Comparison of ENCODE assay signal across 21 cellular contexts in genomic region chr5:115452083-115452482, GRCh38.
DNase-seq lines count a peak whose midpoint lies in the region; ATAC-seq, FAIRE-seq and TF ChIP-seq lines count a peak whose summit lies in the region.
"Had no signal": no experiment of that assay in that cellular context is flagged by ENCODE, and none has a peak within 500 bp of the region (broad histone marks: within the 10 kb centered on the region; RNA-seq: fewer than 3 reads in every experiment).

No MANE protein-coding gene starts in this region.

- ATAC-seq in left lung (peak; percentile 74), pancreas (peak; percentile 28 to 72 (median 59)), HG02938 (IDR thresholded peaks at IDR 0.05; ENCODE audit: unreplicated experiment) (no peak), GM18498 (IDR thresholded peaks at IDR 0.05; ENCODE audit: unreplicated experiment) (no peak)
- ATAC-seq in stimulated activated naive B cell treated with anti-CD40 and anti-IgM and Interleukin-4, amounts not matched to agents 10 μg/mL and 1 μg/mL and 100 μg/mL, for 72 hours (replicated peaks) = no peak
- ATAC-seq: CD8-positive, alpha-beta T cell; PC-3 had no signal

- TF ChIP-seq CTCF in Peyer's patch (IDR thresholded peaks at IDR 0.05) (no peak), left lung (IDR thresholded peaks at IDR 0.05) (no peak), pancreas (IDR thresholded peaks at IDR 0.05) (no peak), adrenal gland (IDR thresholded peaks at IDR 0.05) (no peak)

- H3K4me3 ChIP-seq in Peyer's patch = no peak overlapping the region
- no peak overlapping the region for H3K4me3 ChIP-seq in left lung
- H3K4me3 ChIP-seq in pancreas = no peak overlapping the region
- H3K4me3 ChIP-seq in adrenal gland = no peak overlapping the region
- H3K4me3 ChIP-seq: BLaER1 had no signal

- H3K36me3 Mint-ChIP-seq in stimulated activated naive B cell treated with anti-CD40 and anti-IgM and Interleukin-4, amounts not matched to agents 10 μg/mL and 1 μg/mL and 100 μg/mL, for 72 hours = no peaks in the 10 kb centered on the region
- H3K36me3 Mint-ChIP-seq: CD8-positive, alpha-beta T cell had no signal

- peaks cover 5 to 10% of the 10 kb centered on the region in 2 donors for H3K4me1 Mint-ChIP-seq in stimulated activated naive B cell treated with anti-CD40 and anti-IgM and Interleukin-4, amounts not matched to agents 10 μg/mL and 1 μg/mL and 100 μg/mL, for 72 hours

- WGBS in pancreas, 2 donors = 33 to 36% methylated on average over 2 of the region's 2 CpGs
- 78 to 90% (median 87%) methylated on average over 2 of the region's 2 CpGs for WGBS in adrenal gland, 4 donors

- H3K4me3 Mint-ChIP-seq in stimulated activated naive B cell treated with anti-CD40 and anti-IgM and Interleukin-4, amounts not matched to agents 10 μg/mL and 1 μg/mL and 100 μg/mL, for 72 hours = no peak overlapping the region
- H3K4me3 Mint-ChIP-seq: CD8-positive, alpha-beta T cell had no signal

- intact Hi-C loops in left lung (cut with DNase I) (no loop called here), pancreas (cut with DNase I) (no loop called here), adrenal gland (cut with DNase I) (no loop called here)

- no peaks in the 10 kb centered on the region for H3K36me3 ChIP-seq in Peyer's patch
- no peaks in the 10 kb centered on the region for H3K36me3 ChIP-seq in left lung
- H3K36me3 ChIP-seq in pancreas = no peaks in the 10 kb centered on the region
- no peaks in the 10 kb centered on the region for H3K36me3 ChIP-seq in adrenal gland (replicated peaks in 1 of 2)
- H3K36me3 ChIP-seq: BLaER1 had no signal

- FAIRE-seq in pancreas (lab: Jason Lieb, UNC) = no peak
- FAIRE-seq: D721Med, G401.6, GM18507 had no signal

- H3K4me1 ChIP-seq in Peyer's patch (peaks cover 0 to 40% (median 7%) of the 10 kb centered on the region in 4 donors), left lung (peaks cover 17 to 19% of the 10 kb centered on the region in 2 donors), pancreas (peaks cover 26 to 57% (median 49%) of the 10 kb centered on the region in 3 donors), adrenal gland (replicated peaks in 1 of 2) (peaks cover 3 to 16% of the 10 kb centered on the region in 2 donors)

- H3K9me3 ChIP-seq in Peyer's patch = no peaks in the 10 kb centered on the region
- H3K9me3 ChIP-seq in left lung = no peaks in the 10 kb centered on the region
- H3K9me3 ChIP-seq in pancreas = no peaks in the 10 kb centered on the region
- no peaks in the 10 kb centered on the region for H3K9me3 ChIP-seq in adrenal gland (replicated peaks in 1 of 3)
- H3K9me3 ChIP-seq: BLaER1 had no signal

- DNase-seq in Peyer's patch = peak in 2 of 3 donors; percentile 59 to 60
- peak in 1 of 2 donors; percentile 52 for DNase-seq in left lung
- DNase-seq in pancreas = peak in 1 of 6 donors; percentile 39
- DNase-seq in adrenal gland = no peak
- DNase-seq in stimulated activated naive B cell treated with anti-CD40 and anti-IgM and Interleukin-4, amounts not matched to agents 10 μg/mL and 1 μg/mL and 100 μg/mL, for 72 hours = no peak
- DNase-seq: CD8-positive, alpha-beta T cell; DND-41; GOT3; KG1; NCI-H1436; NCI-H2029; NCI-H2171 treated with DMSO at 0.1 percent for 48 hours; NCI-H510A; NCI-H774; PC-3 had no signal

- no peaks in the 10 kb centered on the region for H3K9me3 Mint-ChIP-seq in stimulated activated naive B cell treated with anti-CD40 and anti-IgM and Interleukin-4, amounts not matched to agents 10 μg/mL and 1 μg/mL and 100 μg/mL, for 72 hours
- H3K9me3 Mint-ChIP-seq: CD8-positive, alpha-beta T cell had no signal

- H3K27ac Mint-ChIP-seq in stimulated activated naive B cell treated with anti-CD40 and anti-IgM and Interleukin-4, amounts not matched to agents 10 μg/mL and 1 μg/mL and 100 μg/mL, for 72 hours = no peak overlapping the region
- H3K27ac Mint-ChIP-seq: CD8-positive, alpha-beta T cell had no signal

- H3K27me3 ChIP-seq in Peyer's patch = no peaks in the 10 kb centered on the region
- no peaks in the 10 kb centered on the region for H3K27me3 ChIP-seq in left lung
- H3K27me3 ChIP-seq in pancreas = no peaks in the 10 kb centered on the region
- H3K27me3 ChIP-seq in adrenal gland = no peaks in the 10 kb centered on the region
- H3K27me3 ChIP-seq: BLaER1 had no signal

- H3K27ac ChIP-seq in Peyer's patch (peak overlapping the region in 3 of 4 donors; percentile 66 to 90 (median 85)), left lung (peak overlapping the region in 1 of 2 donors; percentile 30), pancreas (peak overlapping the region; percentile 12 to 74 (median 32)), adrenal gland (no peak overlapping the region)
- H3K27ac ChIP-seq: BLaER1 had no signal

- H3K27me3 Mint-ChIP-seq in stimulated activated naive B cell treated with anti-CD40 and anti-IgM and Interleukin-4, amounts not matched to agents 10 μg/mL and 1 μg/mL and 100 μg/mL, for 72 hours = peaks cover 0 to 10% of the 10 kb centered on the region in 2 donors

- TF ChIP-seq POLR2A in Peyer's patch (IDR thresholded peaks at IDR 0.05) (peak in 1 of 2 donors; percentile 10), adrenal gland (IDR thresholded peaks at IDR 0.05) (no peak)

Comparison
In these comparisons a context has a peak if more than half of its experiments do, and no peak if none do; other contexts are left out.
1. DNase-seq: peak in Peyer's patch (2 of 3); none in adrenal gland (0 of 7) and stimulated activated naive B cell treated with anti-CD40 and anti-IgM and Interleukin-4, amounts not matched to agents 10 μg/mL and 1 μg/mL and 100 μg/mL, for 72 hours (single experiment).
2. H3K27ac ChIP-seq: peak in Peyer's patch (3 of 4) and pancreas (4 of 4); none in adrenal gland (0 of 5).
3. ATAC-seq: peak in left lung (single experiment) and pancreas (4 of 4); none in HG02938 (single experiment), stimulated activated naive B cell treated with anti-CD40 and anti-IgM and Interleukin-4, amounts not matched to agents 10 μg/mL and 1 μg/mL and 100 μg/mL, for 72 hours (0 of 2) and GM18498 (single experiment).